ENCODE assay signal across 8 cellular contexts in the genomic region with DNA sequence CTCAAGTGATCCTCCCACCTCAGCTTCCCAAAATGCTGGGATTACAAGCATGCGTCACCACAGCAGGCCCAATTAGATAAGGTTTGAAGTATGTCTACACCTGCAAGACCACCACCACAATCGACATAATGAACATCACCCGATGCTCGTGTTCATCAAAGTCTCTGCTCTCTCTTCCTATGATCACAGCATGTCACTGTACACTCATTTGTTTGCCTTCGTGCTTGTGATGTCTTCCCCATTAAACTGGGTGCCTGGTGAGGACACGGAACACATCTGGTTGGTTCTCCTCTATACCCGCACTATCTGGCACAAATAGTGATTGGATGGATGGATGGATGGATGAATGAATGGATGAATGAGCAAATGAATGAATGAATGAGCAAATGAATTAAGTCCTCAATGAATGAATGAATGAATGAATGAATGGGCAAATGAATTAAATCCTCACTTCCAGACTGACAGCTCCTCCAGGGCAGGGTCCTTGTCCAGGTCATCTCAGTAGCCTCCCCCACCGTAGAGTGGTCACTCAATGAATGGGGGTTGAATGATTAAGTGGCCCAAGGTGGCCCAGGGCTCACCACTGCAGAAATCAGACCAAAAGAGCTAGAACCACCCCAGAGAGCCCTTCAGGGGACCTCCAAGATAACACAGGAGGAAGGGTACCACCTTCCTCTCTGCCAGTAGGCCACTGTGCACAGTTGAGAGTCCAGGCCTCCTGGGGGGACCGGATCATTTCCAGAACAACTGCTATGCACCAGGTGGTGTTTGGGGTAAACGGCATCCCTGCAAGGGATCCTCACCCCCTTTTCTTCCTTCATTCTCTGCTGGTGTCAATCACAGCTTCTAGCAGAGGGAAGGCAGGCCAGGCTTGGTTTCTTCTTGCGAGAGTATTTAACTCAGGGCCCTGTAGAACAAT. TPM values are rescaled to one million over a fixed set of nuclear protein-coding genes. Genes with fewer than 3 reads are reported as not detected.
DNase-seq lines count a peak whose midpoint lies in the region; ATAC-seq, FAIRE-seq and TF ChIP-seq lines count a peak whose summit lies in the region.

No MANE protein-coding gene starts in this region.

- no peak overlapping the region for H3K4me3 ChIP-seq in SU-DHL-6 (ENCODE audit: insufficient read depth, low read length, poor library complexity, severe bottlenecking)
- no peak overlapping the region for H3K4me3 ChIP-seq in effector memory CD4-positive, alpha-beta T cell (ENCODE audit: insufficient read depth, low read depth, low read length, poor library complexity, severe bottlenecking)
- H3K4me3 ChIP-seq in osteoblast (ENCODE audit: insufficient read depth, low read length): peak overlapping the region; percentile 78
- H3K4me3 ChIP-seq in thyroid gland (replicated peaks in 1 of 3): no peak overlapping the region

- peaks cover 17% of the 10 kb centered on the region for H3K79me2 ChIP-seq in SU-DHL-6 (ENCODE audit: insufficient read depth, low read length)
- H3K79me2 ChIP-seq in osteoblast (ENCODE audit: insufficient read depth, low read length): peaks cover 43% of the 10 kb centered on the region

- H3K27ac ChIP-seq in SU-DHL-6 (ENCODE audit: low read depth, low read length) (peak overlapping the region; percentile 52), osteoblast (ENCODE audit: low read depth, low read length) (no peak overlapping the region), thyroid gland (no peak overlapping the region)
- H3K27ac ChIP-seq in effector memory CD4-positive, alpha-beta T cell (ENCODE audit: insufficient read depth, low read length, poor library complexity, severe bottlenecking): peak overlapping the region; percentile 43

- peak; percentile 28 for FAIRE-seq in GM19239 (lab: Jason Lieb, UNC)

- intact Hi-C loops in thyroid gland (cut with DNase I): no loop called here

- H3K4me2 ChIP-seq in SU-DHL-6 (ENCODE audit: low read depth, low read length, poor library complexity, severe bottlenecking): no peak overlapping the region
- H3K4me2 ChIP-seq in osteoblast (ENCODE audit: insufficient read depth, low read length): no peak overlapping the region

- no peak overlapping the region for H3K9ac ChIP-seq in SU-DHL-6 (ENCODE audit: low read length)

- DNase-seq in ACHN: peak; percentile 68
- no peak for DNase-seq in GM19239 (ENCODE audit: insufficient read length, low spot score)
- no peak for DNase-seq in effector memory CD4-positive, alpha-beta T cell
- DNase-seq in osteoblast (ENCODE audit: insufficient read length, low spot score, missing footprints): peak; percentile 76
- no peak for DNase-seq in thyroid gland

- H3K4me1 ChIP-seq in effector memory CD4-positive, alpha-beta T cell (ENCODE audit: control insufficient read depth, insufficient read depth, low read length, poor library complexity, severe bottlenecking): peaks cover 11% of the 10 kb centered on the region
- peaks cover 3% of the 10 kb centered on the region for H3K4me1 ChIP-seq in osteoblast (ENCODE audit: insufficient read depth, low read length)
- H3K4me1 ChIP-seq in thyroid gland: peaks cover 14 to 17% of the 10 kb centered on the region in 2 donors

- TF ChIP-seq CTCF in SU-DHL-6 (IDR thresholded peaks at IDR 0.05; ENCODE audit: insufficient read depth, low read length, poor library complexity, severe bottlenecking): no peak
- TF ChIP-seq CTCF in osteoblast (IDR thresholded peaks at IDR 0.05; ENCODE audit: extremely low read depth, low read depth, low read length): no peak
- no peak for TF ChIP-seq CTCF in thyroid gland (IDR thresholded peaks at IDR 0.05)

- H2AFZ ChIP-seq in SU-DHL-6 (ENCODE audit: low read depth, low read length, severe bottlenecking) (no peak overlapping the region), osteoblast (ENCODE audit: low read length) (no peak overlapping the region)

- no peaks in the 10 kb centered on the region for H3K9me2 ChIP-seq in SU-DHL-6 (replicated peaks; ENCODE audit: insufficient read depth, low read length)

- H4K20me1 ChIP-seq in SU-DHL-6 (ENCODE audit: low read depth, low read length) (peaks cover 13% of the 10 kb centered on the region; the same call in 1 of the 2 replicates), osteoblast (ENCODE audit: insufficient read depth, low read length) (peaks cover 54% of the 10 kb centered on the region)

- H3K9me3 ChIP-seq in SU-DHL-6 (ENCODE audit: insufficient read depth, low read length) (no peaks in the 10 kb centered on the region), osteoblast (ENCODE audit: low read depth, low read length) (no peaks in the 10 kb centered on the region), thyroid gland (no peaks in the 10 kb centered on the region)
- H3K9me3 ChIP-seq in effector memory CD4-positive, alpha-beta T cell (ENCODE audit: control insufficient read depth, low read length): no peaks in the 10 kb centered on the region

- H3F3A ChIP-seq in SU-DHL-6 (ENCODE audit: insufficient read depth): peaks cover 73% of the 10 kb centered on the region

- H3K27me3 ChIP-seq in SU-DHL-6 (ENCODE audit: low read length): no peaks in the 10 kb centered on the region
- no peaks in the 10 kb centered on the region for H3K27me3 ChIP-seq in effector memory CD4-positive, alpha-beta T cell (replicated peaks; ENCODE audit: control insufficient read depth, insufficient read depth, low read length, poor library complexity, severe bottlenecking)
- H3K27me3 ChIP-seq in osteoblast (ENCODE audit: insufficient read depth, low read length): no peaks in the 10 kb centered on the region
- no peaks in the 10 kb centered on the region for H3K27me3 ChIP-seq in thyroid gland

- WGBS in thyroid gland, 2 donors: 83% methylated on average over 11 of the region's 11 CpGs

- H3K36me3 ChIP-seq in SU-DHL-6 (ENCODE audit: low read length) (peaks cover 35% of the 10 kb centered on the region), osteoblast (ENCODE audit: insufficient read depth, low read length) (peaks cover 51% of the 10 kb centered on the region), thyroid gland (peaks cover 36 to 40% of the 10 kb centered on the region in 2 donors)
- peaks cover 36% of the 10 kb centered on the region for H3K36me3 ChIP-seq in effector memory CD4-positive, alpha-beta T cell (ENCODE audit: control insufficient read depth, insufficient read depth, low read length)

- TF ChIP-seq POLR2A in thyroid gland (IDR thresholded peaks at IDR 0.05): no peak

- ATAC-seq in HG02759 (IDR thresholded peaks at IDR 0.05; ENCODE audit: unreplicated experiment): no peak
- no peak for ATAC-seq in GM19035 (IDR thresholded peaks at IDR 0.05; ENCODE audit: unreplicated experiment)

- in situ Hi-C loops in ACHN (cut with HindIII; ENCODE audit: low pct_ligation_motif_present, low pct_unique_long_range_greater_than_20kb, low sequenced_read_pairs): no loop called here

RNA-seq across cellular contexts. Expression of a gene that starts 4.9 kb away (rescaled TPM):
- total RNA-seq in osteoblast (3,672 and 4,357 TPM in 2 replicates), thyroid gland (1,000 to 10,000 TPM in 3 of 4 donors, 100 to 1,000 TPM in 1; 848 to 2,475 (median 1,538) TPM)

RNA-seq across cellular contexts. Expression of a gene that starts 11.9 kb away (rescaled TPM):
- total RNA-seq in osteoblast (8.8 and 9.4 TPM in 2 replicates), thyroid gland (10 to 100 TPM in 3 of 4 donors, 1 to 10 TPM in 1; 6.2 to 12.7 (median 10.4) TPM)

Comparison
In these comparisons a context has a peak if more than half of its experiments do, and no peak if none do; other contexts are left out.
1. DNase-seq: peak in ACHN (single experiment) and osteoblast (single experiment); none in GM19239 (single experiment), effector memory CD4-positive, alpha-beta T cell (0 of 3) and thyroid gland (0 of 2).
2. H3K27ac ChIP-seq: peak in SU-DHL-6 (single experiment) and effector memory CD4-positive, alpha-beta T cell (single experiment); none in osteoblast (single experiment) and thyroid gland (0 of 3).